19 cellular contexts compared by ENCODE assay signal in the genomic region with DNA sequence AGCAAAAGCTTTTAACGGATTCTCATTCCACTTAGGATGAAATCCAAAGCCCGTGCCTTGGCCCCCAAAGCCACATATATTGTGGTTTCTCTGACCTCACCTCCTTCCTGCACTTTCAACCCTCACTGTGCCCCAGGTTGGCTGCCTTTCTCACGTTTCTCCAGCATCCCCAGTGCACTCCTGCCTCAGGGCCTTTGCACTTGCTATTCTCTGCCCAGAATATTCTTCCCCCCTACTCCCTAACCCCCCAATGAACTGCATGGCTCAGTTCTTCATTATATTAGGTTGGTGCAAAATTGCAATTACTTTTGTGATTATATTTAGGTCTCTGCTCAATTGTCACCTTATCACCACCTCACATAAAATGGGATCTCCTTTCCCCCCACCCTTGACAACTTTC. TPM values are rescaled to one million over a fixed set of nuclear protein-coding genes. Genes with fewer than 3 reads are reported as not detected.
DNase-seq lines count a peak whose midpoint lies in the region; ATAC-seq, FAIRE-seq and TF ChIP-seq lines count a peak whose summit lies in the region.
"Had no signal": no experiment of that assay in that cellular context is flagged by ENCODE, and none has a peak within 500 bp of the region (broad histone marks: within the 10 kb centered on the region; RNA-seq: fewer than 3 reads in every experiment).

No MANE protein-coding gene starts in this region.

- H3K23me2 ChIP-seq in H1 (ENCODE audit: low read depth, low read length) = no peaks in the 10 kb centered on the region

- H2BK5ac ChIP-seq in H1 (ENCODE audit: low read depth, low read length) (no peak overlapping the region), neuronal stem cell (ENCODE audit: low read length) (no peak overlapping the region)

- H4K5ac ChIP-seq in H1 (ENCODE audit: insufficient read length, low read depth, low read length) = no peak overlapping the region

- no peak overlapping the region for H3K4me3 Mint-ChIP-seq in HFFc6

- H4K91ac ChIP-seq in H1 (replicated peaks; ENCODE audit: insufficient read length, low read length) (no peak overlapping the region), neuronal stem cell (ENCODE audit: low read depth, low read length, poor library complexity) (no peak overlapping the region)

- H3K9me3 Mint-ChIP-seq in HFFc6 = no peaks in the 10 kb centered on the region

- H3K27me3 ChIP-seq in H1 (replicated peaks in 1 of 4; ENCODE audit: control insufficient read depth in 3 of 4, extremely low read depth in 1 of 4, insufficient read depth in 3 of 4, low read length in 3 of 4) = no peaks in the 10 kb centered on the region
- H3K27me3 ChIP-seq in neuronal stem cell (ENCODE audit: control insufficient read depth in 3 of 3, insufficient read depth in 3 of 3, low read depth in 1 of 3, low read length in 3 of 3) = no peaks in the 10 kb centered on the region
- H3K27me3 ChIP-seq in brain microvascular endothelial cell (replicated peaks) = no peaks in the 10 kb centered on the region
- H3K27me3 ChIP-seq: SJSA1 had no signal

- H2BK12ac ChIP-seq in H1 (ENCODE audit: low read depth, low read length) = no peak overlapping the region
- peak overlapping the region; percentile 11 for H2BK12ac ChIP-seq in neuronal stem cell (ENCODE audit: low read length)

- H2AFZ ChIP-seq in H1 (ENCODE audit: low read length) = no peak overlapping the region
- no peak overlapping the region for H2AFZ ChIP-seq in neuronal stem cell (ENCODE audit: low read length)

- peaks cover 7% of the 10 kb centered on the region for H3K27me3 Mint-ChIP-seq in HFFc6 (ENCODE audit: insufficient read depth)

- ATAC-seq in A549 (no peak), HG02610 (IDR thresholded peaks at IDR 0.05; ENCODE audit: unreplicated experiment) (no peak), GM21576 (IDR thresholded peaks at IDR 0.05; ENCODE audit: unreplicated experiment) (no peak)
- ATAC-seq: GM12878 had no signal

- CTCF ChIA-PET in A549 (lab: Yijun Ruan, JAX) (interaction anchor here (0.9 to 10.3 kb wide), 4 partner anchors 10 to 33 kb away, joined by 3 to 98 read pairs (median 12); a partner anchor contains a TSS), H1 (lab: Charles Lee; ENCODE audit: partially characterized antibody) (interaction anchor here (0.6 to 0.9 kb wide), 4 partner anchors 8 to 442 kb away, joined by 3 read pairs; no protein-coding TSS in a partner anchor)

- H2AK5ac ChIP-seq in H1 (ENCODE audit: low read depth, low read length) (no peak overlapping the region), neuronal stem cell (ENCODE audit: low read depth, low read length) (no peak overlapping the region)

- H3K4ac ChIP-seq in H1 (replicated peaks; ENCODE audit: insufficient read length, low read depth, low read length) (no peak overlapping the region), neuronal stem cell (ENCODE audit: low read length) (no peak overlapping the region)

- H3K9me3 ChIP-seq in A549 (no peaks in the 10 kb centered on the region), H1 (ENCODE audit: insufficient read depth in 2 of 2, low read depth in 1 of 2, low read length in 1 of 2) (no peaks in the 10 kb centered on the region), neuronal stem cell (replicated peaks in 1 of 2; ENCODE audit: control insufficient read depth in 2 of 2, insufficient read depth in 1 of 2, low read depth in 1 of 2, low read length in 2 of 2) (no peaks in the 10 kb centered on the region)
- H3K9me3 ChIP-seq: SJSA1 had no signal

- H3K79me1 ChIP-seq in H1 (ENCODE audit: low read depth, low read length) = no peaks in the 10 kb centered on the region
- no peaks in the 10 kb centered on the region for H3K79me1 ChIP-seq in neuronal stem cell (ENCODE audit: low read depth, low read length)

- no peaks in the 10 kb centered on the region for H4K20me1 ChIP-seq in H1 (replicated peaks in 1 of 2; ENCODE audit: control insufficient read depth in 1 of 2, insufficient read depth in 2 of 2, low read length in 2 of 2)

- TF ChIP-seq RAD21 in A549 (conservative IDR thresholded peaks at IDR 0.05 in 1 of 2, IDR thresholded peaks at IDR 0.05 in 1 of 2) = no peak
- no peak for TF ChIP-seq RAD21 in H1 (IDR thresholded peaks at IDR 0.05 in 1 of 2, conservative IDR thresholded peaks at IDR 0.05 in 1 of 2; ENCODE audit: low read depth in 2 of 2, low read length in 2 of 2)

- H3K4me1 ChIP-seq in A549 = peaks cover 59% of the 10 kb centered on the region
- peaks cover 8 to 18% (median 10%) of the 10 kb centered on the region in 4 experiments; a peak in 6 of 7 replicates for H3K4me1 ChIP-seq in H1 (replicated peaks in 1 of 4; ENCODE audit: control insufficient read depth in 3 of 4, insufficient read depth in 4 of 4, low read length in 3 of 4)
- peaks cover 10 to 11% of the 10 kb centered on the region in 2 donors for H3K4me1 ChIP-seq in neuronal stem cell (ENCODE audit: control insufficient read depth in 2 of 2, insufficient read depth in 1 of 2, low read depth in 1 of 2, low read length in 2 of 2)

- TF ChIP-seq EP300 in A549 (IDR thresholded peaks at IDR 0.05) = no peak
- TF ChIP-seq EP300 in H1 (IDR thresholded peaks at IDR 0.05; ENCODE audit: borderline replicate concordance in 1 of 2, low read depth in 2 of 2, low read length in 2 of 2) = no peak

- no peak overlapping the region for H3K18ac ChIP-seq in H1 (ENCODE audit: extremely low read depth, low read length)
- H3K18ac ChIP-seq in neuronal stem cell (ENCODE audit: low read length) = no peak overlapping the region

- H3K23ac ChIP-seq in H1 (ENCODE audit: insufficient read length) (no peak overlapping the region), neuronal stem cell (ENCODE audit: low read depth, low read length, poor library complexity) (no peak overlapping the region)

- no peak overlapping the region for H3K4me3 ChIP-seq in A549
- H3K4me3 ChIP-seq in H1 (ENCODE audit: extremely low read depth in 1 of 4, insufficient read depth in 2 of 4, low read depth in 3 of 4, low read length in 4 of 4) = no peak overlapping the region
- no peak overlapping the region for H3K4me3 ChIP-seq in neuronal stem cell (ENCODE audit: low read length in 2 of 2)
- no peak overlapping the region for H3K4me3 ChIP-seq in brain microvascular endothelial cell (ENCODE audit: low read depth, low read length)
- H3K4me3 ChIP-seq: GM12878, SJSA1 had no signal

- H3K4me2 ChIP-seq in A549 (no peak overlapping the region), H1 (ENCODE audit: insufficient read depth in 1 of 2, low read depth in 2 of 2, low read length in 2 of 2) (no peak overlapping the region), neuronal stem cell (ENCODE audit: insufficient read depth, low read length, poor library complexity, severe bottlenecking) (no peak overlapping the region)

- no peak overlapping the region for H2BK120ac ChIP-seq in H1 (replicated peaks; ENCODE audit: low read depth, low read length)
- no peak overlapping the region for H2BK120ac ChIP-seq in neuronal stem cell (ENCODE audit: low read depth, low read length)

- H3K27ac ChIP-seq in A549 (peak overlapping the region in 1 of 2 experiments; percentile 97; a peak in 3 of 6 replicates), H1 (ENCODE audit: low read depth, low read length) (no peak overlapping the region), neuronal stem cell (replicated peaks; ENCODE audit: low read length) (no peak overlapping the region), brain microvascular endothelial cell (no peak overlapping the region)
- H3K27ac ChIP-seq: SJSA1 had no signal

- H2BK15ac ChIP-seq in H1 (ENCODE audit: low read length) = no peak overlapping the region
- H2BK15ac ChIP-seq in neuronal stem cell (ENCODE audit: low read length) = peak overlapping the region; percentile 21

- TF ChIP-seq CTCF in A549 (IDR thresholded peaks at IDR 0.05) = no peak
- TF ChIP-seq CTCF in HFFc6 (IDR thresholded peaks at IDR 0.05) = no peak
- no peak for TF ChIP-seq CTCF in H1 (IDR thresholded peaks at IDR 0.05; ENCODE audit: control extremely low read depth in 1 of 3, insufficient read depth in 1 of 3, low read depth in 1 of 3, low read length in 3 of 3)
- TF ChIP-seq CTCF in brain microvascular endothelial cell (IDR thresholded peaks at IDR 0.05; ENCODE audit: low read depth, low read length, missing control alignments) = no peak

- H3K36me3 ChIP-seq in H1 (ENCODE audit: control insufficient read depth in 2 of 4, insufficient read depth in 4 of 4, low read length in 3 of 4) = no peaks in the 10 kb centered on the region
- peaks cover 0 to 12% of the 10 kb centered on the region in 2 donors for H3K36me3 ChIP-seq in neuronal stem cell (replicated peaks in 1 of 2; ENCODE audit: control insufficient read depth in 2 of 2, insufficient read depth in 2 of 2, low read length in 2 of 2)
- H3K36me3 ChIP-seq in brain microvascular endothelial cell (replicated peaks) = peaks cover 68% of the 10 kb centered on the region

- H3K9ac ChIP-seq in H1 (replicated peaks in 1 of 4; ENCODE audit: extremely low read depth in 1 of 4, low read depth in 3 of 4, low read length in 3 of 4) (no peak overlapping the region), neuronal stem cell (ENCODE audit: low read depth, low read length, poor library complexity) (no peak overlapping the region)

- H3K36me3 Mint-ChIP-seq in HFFc6 (ENCODE audit: low read depth) = peaks cover 80% of the 10 kb centered on the region

- H3K56ac ChIP-seq in H1 (replicated peaks; ENCODE audit: insufficient read length, low read depth, low read length) = no peak overlapping the region

- H3K14ac ChIP-seq in H1 (ENCODE audit: insufficient read length) (no peak overlapping the region), neuronal stem cell (ENCODE audit: low read length) (no peak overlapping the region)

- TF ChIP-seq POLR2A in A549 (IDR thresholded peaks at IDR 0.05; ENCODE audit: low read length) (no peak), H1 (IDR thresholded peaks at IDR 0.05; ENCODE audit: control extremely low read depth in 1 of 2, low read depth in 2 of 2, low read length in 2 of 2) (no peak)

- no peak for DNase-seq in A549 (ENCODE audit: low read depth in 1 of 2, low spot score in 1 of 2)
- no peak for DNase-seq in HFFc6
- DNase-seq in H1 (ENCODE audit: low read depth in 1 of 2, low spot score in 2 of 2) = no peak
- no peak for DNase-seq in neuronal stem cell (ENCODE audit: low spot score)
- no peak for DNase-seq in SKM-1 (lab: John Stamatoyannopoulos, UW; ENCODE audit: unreplicated experiment)
- no peak for DNase-seq in brain microvascular endothelial cell
- DNase-seq: 8988T, C1 segment of cervical spinal cord, DMS153, GOT3, MV-4-11, NCI-H1436, NCI-H2029 treated with DMSO at 0.1 percent for 48 hours, NCI-H510A had no signal

- 48% methylated on average over 3 of the region's 3 CpGs for WGBS in A549 (ENCODE audit: missing lambda C conversion rate)
- WGBS in H1 (ENCODE audit: extremely low coverage in 1 of 2, insufficient coverage in 1 of 2, insufficient read length in 1 of 2, insufficient replicate concordance in 2 of 2, low coverage in 1 of 2, low lambda C conversion rate in 2 of 2, missing lambda C conversion rate in 1 of 2), 2 experiments = 59% methylated on average over 3 of the region's 3 CpGs; no CpG with 5 or more reads in 1 of the 2 experiments
- WGBS in neuronal stem cell (ENCODE audit: extremely low coverage in 2 of 2, insufficient read length in 2 of 2, insufficient replicate concordance in 1 of 2), 2 donors = no CpG with 5 or more reads among the region's 3 CpGs

- H3K4me1 Mint-ChIP-seq in HFFc6 (ENCODE audit: low read depth) = peaks cover 68% of the 10 kb centered on the region

- H4K8ac ChIP-seq in H1 (ENCODE audit: extremely low read depth, insufficient read depth, low read length) = no peak overlapping the region
- no peak overlapping the region for H4K8ac ChIP-seq in neuronal stem cell (ENCODE audit: low read depth, low read length)

- FAIRE-seq in A549 (lab: Jason Lieb, UNC) (no peak), H1 (lab: Jason Lieb, UNC) (no peak)
- FAIRE-seq: GM12878, GM19239 had no signal

- H3K79me2 ChIP-seq in H1 (ENCODE audit: control insufficient read depth in 1 of 2, insufficient read depth in 2 of 2, low read length in 2 of 2) = no peaks in the 10 kb centered on the region

- H3K27ac Mint-ChIP-seq in HFFc6 = peak overlapping the region; percentile 97

- in situ Hi-C loops in brain microvascular endothelial cell (cut with HindIII; ENCODE audit: low pct_ligation_motif_present, low sequenced_read_pairs) = no loop called here

- H2BK20ac ChIP-seq in H1 (ENCODE audit: low read length) = no peak overlapping the region

- POLR2A ChIA-PET in A549 (lab: Yijun Ruan, JAX) = no interaction called here
- POLR2A ChIA-PET in H1 (lab: Charles Lee; ENCODE audit: partially characterized antibody) = no interaction called here

RNA-seq across cellular contexts. Expression of a gene that starts 34.2 kb away (rescaled TPM):
- polyA plus RNA-seq in A549 (2011; rRNA removed) (229 and 265 TPM in 2 replicates), A549 (2017; fragmentation: RNase III; extraction: RNeasy Plus Mini Kit Qiagen cat#74134 plus additional on column Dnase treatment) (190 to 217 TPM (median 191 TPM) in 3 replicates), H1 (2011; rRNA removed) (0.94 and 0.98 TPM in 2 replicates)
- 117 TPM in 2 replicates for polyA plus RNA-seq in A549 (2012; cell fraction: cytosol; rRNA removed)
- 127 and 200 TPM in 2 replicates for polyA plus RNA-seq in A549 (2012; cell fraction: nucleus; rRNA removed)
- polyA minus RNA-seq in A549 (2011; rRNA and poly(A)+ RNA removed) = 195 and 221 TPM in 2 replicates
- 100 to 1,000 TPM; 401 to 553 (median 530) TPM for total RNA-seq in HFFc6 (2021; fragmentation: NEBNext Ultra II Directional; extraction: Animal tissue kit (Norgen Biotek cat#: 25700))
- 2.3 and 3.2 TPM in 2 replicates for total RNA-seq in H1 (2021; fragmentation: NEBNext Ultra II Directional; extraction: Animal tissue kit (Norgen Biotek cat#: 25700))
- polyA plus RNA-seq in H1 (2011; cell fraction: cytosol; rRNA removed) = 1.0 TPM
- polyA plus RNA-seq in H1 (2011; cell fraction: nucleus; rRNA removed) = 1.2 TPM
- polyA plus RNA-seq in H1 (2012, experiment 1 of 2) = 2.3 to 2.8 TPM (median 2.4 TPM) in 4 replicates
- polyA plus RNA-seq in H1 (2012, experiment 2 of 2) = 0.09 TPM
- polyA plus RNA-seq in H1 (2013, experiment 1 of 2) = 2.0 TPM
- 2.4 TPM for polyA plus RNA-seq in H1 (2013, experiment 2 of 2)
- 1.6 and 2.4 TPM in 2 replicates for polyA minus RNA-seq in H1 (2011; rRNA and poly(A)+ RNA removed)
- 1.0 TPM for polyA minus RNA-seq in H1 (2011; cell fraction: cytosol; rRNA and poly(A)+ RNA removed)
- 1.4 TPM for polyA minus RNA-seq in H1 (2011; cell fraction: nucleus; rRNA and poly(A)+ RNA removed)
- polyA plus RNA-seq in neuronal stem cell (2013, experiment 1 of 2) = 2.9 TPM
- 2.8 TPM for polyA plus RNA-seq in neuronal stem cell (2013, experiment 2 of 2)

RNA-seq across cellular contexts. Expression of a gene that starts 48.4 kb away (rescaled TPM):
- polyA plus RNA-seq in A549 (2011; rRNA removed) = 63.5 and 87.0 TPM in 2 replicates
- polyA plus RNA-seq in A549 (2012; cell fraction: cytosol; rRNA removed) = 24.7 and 26.7 TPM in 2 replicates
- polyA plus RNA-seq in A549 (2012; cell fraction: nucleus; rRNA removed) = 12.1 and 18.0 TPM in 2 replicates
- 51.2 to 57.9 TPM (median 52.4 TPM) in 3 replicates for polyA plus RNA-seq in A549 (2017; fragmentation: RNase III; extraction: RNeasy Plus Mini Kit Qiagen cat#74134 plus additional on column Dnase treatment)
- 12.0 and 13.0 TPM in 2 replicates for polyA minus RNA-seq in A549 (2011; rRNA and poly(A)+ RNA removed)
- 10 to 100 TPM; 21.6 to 55.3 (median 48.1) TPM for total RNA-seq in HFFc6 (2021; fragmentation: NEBNext Ultra II Directional; extraction: Animal tissue kit (Norgen Biotek cat#: 25700))
- 18.9 and 19.6 TPM in 2 replicates for total RNA-seq in H1 (2021; fragmentation: NEBNext Ultra II Directional; extraction: Animal tissue kit (Norgen Biotek cat#: 25700))
- 3.5 and 7.0 TPM in 2 replicates for polyA plus RNA-seq in H1 (2011; rRNA removed)
- 9.1 TPM for polyA plus RNA-seq in H1 (2011; cell fraction: cytosol; rRNA removed)
- 3.5 TPM for polyA plus RNA-seq in H1 (2011; cell fraction: nucleus; rRNA removed)
- polyA plus RNA-seq in H1 (2012, experiment 1 of 2) = 8.7 to 16.4 TPM (median 10.0 TPM) in 4 replicates
- polyA plus RNA-seq in H1 (2012, experiment 2 of 2) = 1.7 TPM
- 17.5 TPM for polyA plus RNA-seq in H1 (2013, experiment 1 of 2)
- polyA plus RNA-seq in H1 (2013, experiment 2 of 2) = 16.7 TPM
- polyA minus RNA-seq in H1 (2011; rRNA and poly(A)+ RNA removed) = 6.8 and 7.5 TPM in 2 replicates
- polyA minus RNA-seq in H1 (2011; cell fraction: cytosol; rRNA and poly(A)+ RNA removed) = 7.0 TPM
- 14.3 TPM for polyA minus RNA-seq in H1 (2011; cell fraction: nucleus; rRNA and poly(A)+ RNA removed)
- polyA plus RNA-seq in neuronal stem cell (2013, experiment 1 of 2) = 34.7 TPM
- polyA plus RNA-seq in neuronal stem cell (2013, experiment 2 of 2) = 34.1 TPM

Comparison
In these comparisons a context has a peak if more than half of its experiments do, and no peak if none do; other contexts are left out.
1. RNA of a gene that starts 34.2 kb away (total RNA-seq): 401 to 553 TPM in HFFc6; 2.3 to 3.2 TPM in H1; every median in the first group is over 10 times any median in the second.